In genomic region chr22:40007826-40008710, GRCh38 we compare ENCODE assay signal across 18 cellular contexts. TPM values are rescaled to one million over a fixed set of nuclear protein-coding genes. Genes with fewer than 3 reads are reported as not detected.
DNase-seq lines count a peak whose midpoint lies in the region; ATAC-seq, FAIRE-seq and TF ChIP-seq lines count a peak whose summit lies in the region.
"Had no signal": no experiment of that assay in that cellular context is flagged by ENCODE, and none has a peak within 500 bp of the region (broad histone marks: within the 10 kb centered on the region; RNA-seq: fewer than 3 reads in every experiment).

No MANE protein-coding gene starts in this region.

- H3K4me1 ChIP-seq in HepG2 (ENCODE audit: insufficient read depth, low read length), result no peaks in the 10 kb centered on the region

- no peaks in the 10 kb centered on the region for H3K9me3 Mint-ChIP-seq in stimulated activated naive CD8-positive, alpha-beta T cell treated with anti-CD3 and anti-CD28 coated beads, Interleukin-15, amount 100 ng/mL, for 72 hours
- H3K9me3 Mint-ChIP-seq: HFFc6 had no signal

- no peak overlapping the region for H3K4me2 ChIP-seq in HepG2 (ENCODE audit: low read depth, low read length)

- H2AFZ ChIP-seq in HepG2 (ENCODE audit: low read length), result no peak overlapping the region
- H2AFZ ChIP-seq: parathyroid adenoma had no signal

- TF ChIP-seq RAD21 in HepG2 (CRISPR knock-in tag; IDR thresholded peaks at IDR 0.05), result no peak

- H3K9me3 ChIP-seq in T-helper 17 cell (ENCODE audit: control insufficient read depth, low read length, poor library complexity, severe bottlenecking) (no peaks in the 10 kb centered on the region), HepG2 (ENCODE audit: low read length) (no peaks in the 10 kb centered on the region)
- H3K9me3 ChIP-seq: testis had no signal

- TF ChIP-seq EP300 in HepG2 (IDR thresholded peaks at IDR 0.05; ENCODE audit: low read depth in 2 of 2, low read length in 2 of 2), result no peak
- no peak for TF ChIP-seq EP300 in HepG2 (CRISPR knock-in tag; IDR thresholded peaks at IDR 0.05; ENCODE audit: borderline replicate concordance)

- no TSS peak for BruUV-seq in HepG2 (replicated peaks; lab: Mats Ljungman, UMichigan)

- no peak overlapping the region for H3K4me3 ChIP-seq in HepG2 (replicated peaks in 1 of 3; ENCODE audit: insufficient read depth in 1 of 3, low read depth in 2 of 3, low read length in 3 of 3)
- H3K4me3 ChIP-seq: testis had no signal

- 61% methylated on average over 17 of the region's 27 CpGs for WGBS in HepG2 (ENCODE audit: low lambda C conversion rate)

- no peak overlapping the region for H3K27ac ChIP-seq in HepG2 (ENCODE audit: extremely low read length, insufficient read depth, low read length)
- H3K27ac ChIP-seq: brain microvascular endothelial cell, parathyroid adenoma, testis had no signal

- H3K27me3 ChIP-seq in HepG2 (ENCODE audit: control insufficient read depth in 1 of 2, insufficient read depth in 2 of 2, low read length in 2 of 2), result peaks cover 2 to 47% of the 10 kb centered on the region in 2 experiments; a peak in 3 of 5 replicates
- H3K27me3 ChIP-seq: testis had no signal

- intact Hi-C loops in HepG2 (cut with micrococcal nuclease; ENCODE audit: unreplicated experiment), result no loop called here

- H3K36me3 ChIP-seq in HepG2 (replicated peaks in 1 of 2; ENCODE audit: control insufficient read depth in 1 of 2, insufficient read depth in 2 of 2, low read length in 2 of 2), result no peaks in the 10 kb centered on the region
- H3K36me3 ChIP-seq: brain microvascular endothelial cell had no signal

- H3K27ac Mint-ChIP-seq in stimulated activated naive CD8-positive, alpha-beta T cell treated with anti-CD3 and anti-CD28 coated beads, Interleukin-15, amount 100 ng/mL, for 72 hours, result peak overlapping the region in 1 of 2 donors; percentile 56
- H3K27ac Mint-ChIP-seq in T-helper 17 cell, result peak overlapping the region; percentile 69
- H3K27ac Mint-ChIP-seq: HFFc6 had no signal

- no peak overlapping the region for H3K4me3 Mint-ChIP-seq in stimulated activated naive CD8-positive, alpha-beta T cell treated with anti-CD3 and anti-CD28 coated beads, Interleukin-15, amount 100 ng/mL, for 72 hours
- H3K4me3 Mint-ChIP-seq in T-helper 17 cell, result no peak overlapping the region
- H3K4me3 Mint-ChIP-seq: HFFc6 had no signal

- peaks cover 26% of the 10 kb centered on the region for H3K4me1 Mint-ChIP-seq in stimulated activated naive CD8-positive, alpha-beta T cell treated with anti-CD3 and anti-CD28 coated beads, Interleukin-15, amount 100 ng/mL, for 72 hours
- peaks cover 11% of the 10 kb centered on the region for H3K4me1 Mint-ChIP-seq in T-helper 17 cell

- in situ Hi-C loops in HepG2 (cut with HindIII; ENCODE audit: extremely low pct_ligation_motif_present, low pct_unique_long_range_greater_than_20kb), result no loop called here

- FAIRE-seq in HepG2 (lab: Jason Lieb, UNC) (no peak), GM12892 (lab: Jason Lieb, UNC) (no peak)

- TF ChIP-seq CTCF in HepG2 (CRISPR knock-in tag; IDR thresholded peaks at IDR 0.05), result no peak

- ATAC-seq in stimulated activated naive CD8-positive, alpha-beta T cell treated with anti-CD3 and anti-CD28 coated beads, Interleukin-15, Interleukin-2, amounts not matched to agents 100 U/mL and 50 U/mL, for 24 hours, result peak; percentile 24
- ATAC-seq in stimulated activated naive CD8-positive, alpha-beta T cell treated with anti-CD3 and anti-CD28 coated beads, Interleukin-15, amount 100 ng/mL, for 72 hours, result no peak
- ATAC-seq in T-helper 17 cell, result peak; percentile 16
- ATAC-seq in HepG2, result no peak
- no peak for ATAC-seq in GM21360 (IDR thresholded peaks at IDR 0.05; ENCODE audit: unreplicated experiment)
- ATAC-seq in HG02763 (IDR thresholded peaks at IDR 0.05; ENCODE audit: unreplicated experiment), result no peak
- no peak for ATAC-seq in HG03469 (IDR thresholded peaks at IDR 0.05; ENCODE audit: unreplicated experiment)

- POLR2A ChIA-PET in HepG2 (lab: Yijun Ruan, JAX), result no interaction called here

- TF ChIP-seq POLR2A in HepG2 (IDR thresholded peaks at IDR 0.05; ENCODE audit: insufficient read depth in 1 of 2, low read depth in 2 of 2, low read length in 2 of 2) (no peak), GM12892 (IDR thresholded peaks at IDR 0.05; ENCODE audit: low read depth, low read length) (no peak)

- H3K79me2 ChIP-seq in HepG2 (ENCODE audit: insufficient read depth, low read length), result no peaks in the 10 kb centered on the region
- H3K79me2 ChIP-seq: parathyroid adenoma had no signal

- peaks cover 2% of the 10 kb centered on the region for H3K36me3 Mint-ChIP-seq in T-helper 17 cell (ENCODE audit: low read depth)

- CTCF ChIA-PET in HepG2 (lab: Yijun Ruan, JAX; ENCODE audit: low intra/inter-chr PET ratio, low total read pairs), result no interaction called here

- DNase-seq in stimulated activated naive CD8-positive, alpha-beta T cell treated with anti-CD3 and anti-CD28 coated beads, Interleukin-15, Interleukin-2, amounts not matched to agents 100 U/mL and 50 U/mL, for 24 hours, result no peak
- no peak for DNase-seq in stimulated activated naive CD8-positive, alpha-beta T cell treated with anti-CD3 and anti-CD28 coated beads, Interleukin-15, amount 100 ng/mL, for 72 hours
- DNase-seq in T-helper 17 cell, result no peak
- DNase-seq in HepG2 (ENCODE audit: low spot score), result no peak
- no peak for DNase-seq in GM12892 (ENCODE audit: insufficient read length)
- DNase-seq: effector CD4-positive, alpha-beta T cell; HFFc6; NCI-H1105; NCI-H82; stimulated activated CD4-positive, alpha-beta T cell treated with anti-CD3 and anti-CD28 coated beads, Interleukin-12 subunit alpha, Interleukin-12 subunit beta, amount 100 ng/mL, for 4 hours; testis had no signal

- peaks cover 26% of the 10 kb centered on the region for H3K27me3 Mint-ChIP-seq in stimulated activated naive CD8-positive, alpha-beta T cell treated with anti-CD3 and anti-CD28 coated beads, Interleukin-15, amount 100 ng/mL, for 72 hours
- peaks cover 49% of the 10 kb centered on the region for H3K27me3 Mint-ChIP-seq in T-helper 17 cell

- no peaks in the 10 kb centered on the region for H4K20me1 ChIP-seq in HepG2 (ENCODE audit: insufficient read depth, low read length)

- H3K9ac ChIP-seq in HepG2 (ENCODE audit: insufficient read depth, low read depth, low read length), result no peak overlapping the region
- H3K9ac ChIP-seq: parathyroid adenoma had no signal

TF ChIP-seq in HepG2, 621 proteins besides CTCF, POLR2A, EP300 and RAD21 (continues in another document):
- TF ChIP-seq SIX1 (CRISPR knock-in tag; IDR thresholded peaks at IDR 0.05; ENCODE audit: borderline replicate concordance) (no peak), ZBTB1 (CRISPR knock-in tag; IDR thresholded peaks at IDR 0.05; ENCODE audit: borderline replicate concordance) (no peak)

RNA-seq across cellular contexts. Expression of gene FAM83F, which starts 13.3 kb away (rescaled TPM):
- total RNA-seq in T-helper 17 cell, result 1 to 10 TPM; 1.6 to 2.1 TPM
- not detected in 2 replicates for total RNA-seq in HepG2 (2016; rRNA removed; fragmentation: Illumina TruSeq; extraction: Trizol)
- total RNA-seq in HepG2 (2016; cell fraction: cytosol; rRNA removed; fragmentation: Illumina TruSeq; extraction: Trizol; ENCODE audit: low read depth), result not detected in 2 replicates
- not detected in 2 replicates for total RNA-seq in HepG2 (2016; cell fraction: insoluble cytoplasmic fraction; rRNA removed; fragmentation: Illumina TruSeq; extraction: Trizol)
- not detected in 2 replicates for total RNA-seq in HepG2 (2016; cell fraction: membrane; rRNA removed; fragmentation: Illumina TruSeq; extraction: Trizol)
- total RNA-seq in HepG2 (2016; cell fraction: nucleus; rRNA removed; fragmentation: Illumina TruSeq; extraction: Trizol), result not detected in 2 replicates
- not detected in 2 replicates for polyA plus RNA-seq in HepG2 (2011; rRNA removed)
- polyA plus RNA-seq in HepG2 (2011; cell fraction: cytosol; rRNA removed), result under 0.01 and 0.03 TPM in 2 replicates
- polyA plus RNA-seq in HepG2 (2011; cell fraction: nucleus; rRNA removed), result not detected in 2 replicates
- not detected in 2 replicates for polyA plus RNA-seq in HepG2 (2012)
- not detected in 2 replicates for polyA plus RNA-seq in HepG2 (2016; cell fraction: cytosol; fragmentation: Illumina TruSeq; extraction: Trizol; ENCODE audit: low read depth)
- polyA plus RNA-seq in HepG2 (2016; cell fraction: insoluble cytoplasmic fraction; fragmentation: Illumina TruSeq; extraction: Trizol; ENCODE audit: low read depth), result not detected in 2 replicates
- not detected in 2 replicates for polyA plus RNA-seq in HepG2 (2016; cell fraction: membrane; fragmentation: Illumina TruSeq; extraction: Trizol; ENCODE audit: low read depth)
- not detected in 2 replicates for polyA plus RNA-seq in HepG2 (2016; cell fraction: nucleus; fragmentation: Illumina TruSeq; extraction: Trizol; ENCODE audit: insufficient read depth, low read depth)
- 7.3 TPM in 1 of 2 replicates, not detected in the other for polyA minus RNA-seq in HepG2 (2011; rRNA and poly(A)+ RNA removed; ENCODE audit: low replicate concordance)
- not detected in 2 replicates for polyA minus RNA-seq in HepG2 (2011; cell fraction: cytosol; rRNA and poly(A)+ RNA removed)
- polyA minus RNA-seq in HepG2 (2011; cell fraction: nucleus; rRNA and poly(A)+ RNA removed), result not detected in 2 replicates
- polyA plus RNA-seq in GM12892 (2012; ENCODE audit: missing spikeins), result 0.02 TPM
- total RNA-seq: HFFc6 had no signal
- polyA plus RNA-seq: AG04450 had no signal

RNA-seq across cellular contexts. Expression of gene TMA7B, which starts 47.9 kb away (rescaled TPM):
- total RNA-seq in T-helper 17 cell, result 10 to 100 TPM in 1 of 2 donors, 1 to 10 TPM in 1; 7.2 to 22.5 TPM
- total RNA-seq in HepG2 (2016; rRNA removed; fragmentation: Illumina TruSeq; extraction: Trizol), result not detected in 2 replicates
- not detected in 2 replicates for total RNA-seq in HepG2 (2016; cell fraction: cytosol; rRNA removed; fragmentation: Illumina TruSeq; extraction: Trizol; ENCODE audit: low read depth)
- total RNA-seq in HepG2 (2016; cell fraction: insoluble cytoplasmic fraction; rRNA removed; fragmentation: Illumina TruSeq; extraction: Trizol), result not detected in 2 replicates
- not detected in 2 replicates for total RNA-seq in HepG2 (2016; cell fraction: membrane; rRNA removed; fragmentation: Illumina TruSeq; extraction: Trizol)
- total RNA-seq in HepG2 (2016; cell fraction: nucleus; rRNA removed; fragmentation: Illumina TruSeq; extraction: Trizol), result not detected in 2 replicates
- not detected in 2 replicates for polyA plus RNA-seq in HepG2 (2011; rRNA removed)
- polyA plus RNA-seq in HepG2 (2011; cell fraction: cytosol; rRNA removed), result not detected in 2 replicates
- polyA plus RNA-seq in HepG2 (2011; cell fraction: nucleus; rRNA removed), result not detected in 2 replicates
- not detected in 2 replicates for polyA plus RNA-seq in HepG2 (2012)
- not detected in 2 replicates for polyA plus RNA-seq in HepG2 (2016; cell fraction: cytosol; fragmentation: Illumina TruSeq; extraction: Trizol; ENCODE audit: low read depth)
- polyA plus RNA-seq in HepG2 (2016; cell fraction: insoluble cytoplasmic fraction; fragmentation: Illumina TruSeq; extraction: Trizol; ENCODE audit: low read depth), result not detected in 2 replicates
- not detected in 2 replicates for polyA plus RNA-seq in HepG2 (2016; cell fraction: membrane; fragmentation: Illumina TruSeq; extraction: Trizol; ENCODE audit: low read depth)
- not detected in 2 replicates for polyA plus RNA-seq in HepG2 (2016; cell fraction: nucleus; fragmentation: Illumina TruSeq; extraction: Trizol; ENCODE audit: insufficient read depth, low read depth)
- polyA minus RNA-seq in HepG2 (2011; rRNA and poly(A)+ RNA removed; ENCODE audit: low replicate concordance), result not detected in 2 replicates
- not detected in 2 replicates for polyA minus RNA-seq in HepG2 (2011; cell fraction: cytosol; rRNA and poly(A)+ RNA removed)
- not detected in 2 replicates for polyA minus RNA-seq in HepG2 (2011; cell fraction: nucleus; rRNA and poly(A)+ RNA removed)
- not detected for polyA plus RNA-seq in GM12892 (2012; ENCODE audit: missing spikeins)
- total RNA-seq: HFFc6, mesenteric fat pad had no signal
- polyA plus RNA-seq: AG04450 had no signal

Comparison
In these comparisons a context has a peak if more than half of its experiments do, and no peak if none do; other contexts are left out.
1. ATAC-seq: peak in stimulated activated naive CD8-positive, alpha-beta T cell treated with anti-CD3 and anti-CD28 coated beads, Interleukin-15, Interleukin-2, amounts not matched to agents 100 U/mL and 50 U/mL, for 24 hours (single experiment) and T-helper 17 cell (single experiment); none in stimulated activated naive CD8-positive, alpha-beta T cell treated with anti-CD3 and anti-CD28 coated beads, Interleukin-15, amount 100 ng/mL, for 72 hours (single experiment), HepG2 (single experiment), GM21360 (single experiment), HG02763 (single experiment) and HG03469 (single experiment).
2. RNA of gene TMA7B, which starts 47.9 kb away (total RNA-seq): 7.2 to 22.5 TPM in T-helper 17 cell; not detected in HepG2; every median in the first group is over 4 times any median in the second.